In genomic region chr3:131216801-131217200, GRCh38 we compare ENCODE assay signal across 1 cellular context.
TF ChIP-seq lines count a peak whose summit lies in the region.

No MANE protein-coding gene starts in this region.

TF ChIP-seq in GM23338, 12 proteins besides CTCF, POLR2A, EP300 and RAD21 (continued from another document):
- TF ChIP-seq, protein P1, sequence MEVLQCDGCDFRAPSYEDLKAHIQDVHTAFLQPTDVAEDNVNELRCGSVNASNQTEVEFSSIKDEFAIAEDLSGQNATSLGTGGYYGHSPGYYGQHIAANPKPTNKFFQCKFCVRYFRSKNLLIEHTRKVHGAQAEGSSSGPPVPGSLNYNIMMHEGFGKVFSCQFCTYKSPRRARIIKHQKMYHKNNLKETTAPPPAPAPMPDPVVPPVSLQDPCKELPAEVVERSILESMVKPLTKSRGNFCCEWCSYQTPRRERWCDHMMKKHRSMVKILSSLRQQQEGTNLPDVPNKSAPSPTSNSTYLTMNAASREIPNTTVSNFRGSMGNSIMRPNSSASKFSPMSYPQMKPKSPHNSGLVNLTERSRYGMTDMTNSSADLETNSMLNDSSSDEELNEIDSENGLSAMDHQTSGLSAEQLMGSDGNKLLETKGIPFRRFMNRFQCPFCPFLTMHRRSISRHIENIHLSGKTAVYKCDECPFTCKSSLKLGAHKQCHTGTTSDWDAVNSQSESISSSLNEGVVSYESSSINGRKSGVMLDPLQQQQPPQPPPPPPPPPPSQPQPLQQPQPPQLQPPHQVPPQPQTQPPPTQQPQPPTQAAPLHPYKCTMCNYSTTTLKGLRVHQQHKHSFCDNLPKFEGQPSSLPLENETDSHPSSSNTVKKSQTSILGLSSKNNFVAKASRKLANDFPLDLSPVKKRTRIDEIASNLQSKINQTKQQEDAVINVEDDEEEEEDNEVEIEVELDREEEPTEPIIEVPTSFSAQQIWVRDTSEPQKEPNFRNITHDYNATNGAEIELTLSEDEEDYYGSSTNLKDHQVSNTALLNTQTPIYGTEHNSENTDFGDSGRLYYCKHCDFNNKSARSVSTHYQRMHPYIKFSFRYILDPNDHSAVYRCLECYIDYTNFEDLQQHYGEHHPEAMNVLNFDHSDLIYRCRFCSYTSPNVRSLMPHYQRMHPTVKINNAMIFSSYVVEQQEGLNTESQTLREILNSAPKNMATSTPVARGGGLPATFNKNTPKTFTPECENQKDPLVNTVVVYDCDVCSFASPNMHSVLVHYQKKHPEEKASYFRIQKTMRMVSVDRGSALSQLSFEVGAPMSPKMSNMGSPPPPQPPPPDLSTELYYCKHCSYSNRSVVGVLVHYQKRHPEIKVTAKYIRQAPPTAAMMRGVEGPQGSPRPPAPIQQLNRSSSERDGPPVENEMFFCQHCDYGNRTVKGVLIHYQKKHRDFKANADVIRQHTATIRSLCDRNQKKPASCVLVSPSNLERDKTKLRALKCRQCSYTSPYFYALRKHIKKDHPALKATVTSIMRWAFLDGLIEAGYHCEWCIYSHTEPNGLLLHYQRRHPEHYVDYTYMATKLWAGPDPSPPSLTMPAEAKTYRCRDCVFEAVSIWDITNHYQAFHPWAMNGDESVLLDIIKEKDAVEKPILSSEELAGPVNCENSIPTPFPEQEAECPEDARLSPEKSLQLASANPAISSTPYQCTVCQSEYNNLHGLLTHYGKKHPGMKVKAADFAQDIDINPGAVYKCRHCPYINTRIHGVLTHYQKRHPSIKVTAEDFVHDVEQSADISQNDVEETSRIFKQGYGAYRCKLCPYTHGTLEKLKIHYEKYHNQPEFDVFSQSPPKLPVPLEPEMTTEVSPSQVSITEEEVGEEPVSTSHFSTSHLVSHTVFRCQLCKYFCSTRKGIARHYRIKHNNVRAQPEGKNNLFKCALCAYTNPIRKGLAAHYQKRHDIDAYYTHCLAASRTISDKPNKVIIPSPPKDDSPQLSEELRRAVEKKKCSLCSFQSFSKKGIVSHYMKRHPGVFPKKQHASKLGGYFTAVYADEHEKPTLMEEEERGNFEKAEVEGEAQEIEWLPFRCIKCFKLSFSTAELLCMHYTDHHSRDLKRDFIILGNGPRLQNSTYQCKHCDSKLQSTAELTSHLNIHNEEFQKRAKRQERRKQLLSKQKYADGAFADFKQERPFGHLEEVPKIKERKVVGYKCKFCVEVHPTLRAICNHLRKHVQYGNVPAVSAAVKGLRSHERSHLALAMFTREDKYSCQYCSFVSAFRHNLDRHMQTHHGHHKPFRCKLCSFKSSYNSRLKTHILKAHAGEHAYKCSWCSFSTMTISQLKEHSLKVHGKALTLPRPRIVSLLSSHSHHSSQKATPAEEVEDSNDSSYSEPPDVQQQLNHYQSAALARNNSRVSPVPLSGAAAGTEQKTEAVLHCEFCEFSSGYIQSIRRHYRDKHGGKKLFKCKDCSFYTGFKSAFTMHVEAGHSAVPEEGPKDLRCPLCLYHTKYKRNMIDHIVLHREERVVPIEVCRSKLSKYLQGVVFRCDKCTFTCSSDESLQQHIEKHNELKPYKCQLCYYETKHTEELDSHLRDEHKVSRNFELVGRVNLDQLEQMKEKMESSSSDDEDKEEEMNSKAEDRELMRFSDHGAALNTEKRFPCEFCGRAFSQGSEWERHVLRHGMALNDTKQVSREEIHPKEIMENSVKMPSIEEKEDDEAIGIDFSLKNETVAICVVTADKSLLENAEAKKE (CRISPR knock-in tag; IDR thresholded peaks at IDR 0.05), result 0 out of 2 replicates have a peak, but pooled peaks have one; percentile 18
- TF ChIP-seq EZH2phosphoT487 (IDR thresholded peaks at IDR 0.05; ENCODE audit: unreplicated experiment) (no peak), CREB1 (CRISPR knock-in tag; IDR thresholded peaks at IDR 0.05; ENCODE audit: low read depth) (no peak), JUNB (IDR thresholded peaks at IDR 0.05; ENCODE audit: unreplicated experiment) (no peak)
- TF ChIP-seq, protein P2, sequence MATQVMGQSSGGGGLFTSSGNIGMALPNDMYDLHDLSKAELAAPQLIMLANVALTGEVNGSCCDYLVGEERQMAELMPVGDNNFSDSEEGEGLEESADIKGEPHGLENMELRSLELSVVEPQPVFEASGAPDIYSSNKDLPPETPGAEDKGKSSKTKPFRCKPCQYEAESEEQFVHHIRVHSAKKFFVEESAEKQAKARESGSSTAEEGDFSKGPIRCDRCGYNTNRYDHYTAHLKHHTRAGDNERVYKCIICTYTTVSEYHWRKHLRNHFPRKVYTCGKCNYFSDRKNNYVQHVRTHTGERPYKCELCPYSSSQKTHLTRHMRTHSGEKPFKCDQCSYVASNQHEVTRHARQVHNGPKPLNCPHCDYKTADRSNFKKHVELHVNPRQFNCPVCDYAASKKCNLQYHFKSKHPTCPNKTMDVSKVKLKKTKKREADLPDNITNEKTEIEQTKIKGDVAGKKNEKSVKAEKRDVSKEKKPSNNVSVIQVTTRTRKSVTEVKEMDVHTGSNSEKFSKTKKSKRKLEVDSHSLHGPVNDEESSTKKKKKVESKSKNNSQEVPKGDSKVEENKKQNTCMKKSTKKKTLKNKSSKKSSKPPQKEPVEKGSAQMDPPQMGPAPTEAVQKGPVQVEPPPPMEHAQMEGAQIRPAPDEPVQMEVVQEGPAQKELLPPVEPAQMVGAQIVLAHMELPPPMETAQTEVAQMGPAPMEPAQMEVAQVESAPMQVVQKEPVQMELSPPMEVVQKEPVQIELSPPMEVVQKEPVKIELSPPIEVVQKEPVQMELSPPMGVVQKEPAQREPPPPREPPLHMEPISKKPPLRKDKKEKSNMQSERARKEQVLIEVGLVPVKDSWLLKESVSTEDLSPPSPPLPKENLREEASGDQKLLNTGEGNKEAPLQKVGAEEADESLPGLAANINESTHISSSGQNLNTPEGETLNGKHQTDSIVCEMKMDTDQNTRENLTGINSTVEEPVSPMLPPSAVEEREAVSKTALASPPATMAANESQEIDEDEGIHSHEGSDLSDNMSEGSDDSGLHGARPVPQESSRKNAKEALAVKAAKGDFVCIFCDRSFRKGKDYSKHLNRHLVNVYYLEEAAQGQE (IDR thresholded peaks at IDR 0.05; ENCODE audit: unreplicated experiment), result no peak
TF ChIP-seq in GM23338: peak in this region for 1.
